Comparison of ENCODE assay signal across 8 cellular contexts in the genomic region with DNA sequence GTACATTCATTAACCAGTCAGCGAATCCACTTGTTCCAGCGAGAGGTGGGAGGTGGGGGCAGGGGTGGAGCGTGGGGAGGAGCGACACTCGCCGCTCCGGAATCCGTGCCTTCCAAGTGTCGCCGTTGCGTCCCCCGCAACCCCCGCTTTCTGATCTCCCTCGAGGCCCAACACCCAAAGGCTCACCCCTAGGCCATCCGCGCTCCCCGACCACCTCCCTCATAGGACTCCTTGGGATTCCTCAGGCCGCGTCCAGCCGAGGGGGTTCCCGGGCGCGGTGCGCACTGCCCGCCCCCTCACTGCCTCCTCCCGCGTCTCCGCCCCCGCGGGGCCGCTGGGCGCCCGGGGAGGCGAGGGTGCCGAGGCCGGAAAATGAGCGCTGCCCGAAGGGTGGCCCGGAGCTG.
DNase-seq lines count a peak whose midpoint lies in the region; ATAC-seq lines count a peak whose summit lies in the region.

No MANE protein-coding gene starts in this region.

- H3K4ac ChIP-seq in mesendoderm (ENCODE audit: low read depth, low read length): no peak overlapping the region

- intact Hi-C loops in activated naive CD4-positive, alpha-beta T cell treated with anti-CD3 and anti-CD28 coated beads for 36 hours (cut with micrococcal nuclease): no loop called here
- intact Hi-C loops in aorta (cut with DNase I): no loop called here

- no peak overlapping the region for H3K23ac ChIP-seq in mesendoderm (ENCODE audit: low read length)

- no peak overlapping the region for H2AK5ac ChIP-seq in mesendoderm (ENCODE audit: low read length)

- no peak overlapping the region for H3K18ac ChIP-seq in mesendoderm (ENCODE audit: low read length)

- H2BK5ac ChIP-seq in mesendoderm (ENCODE audit: low read length): no peak overlapping the region

- peaks cover 3% of the 10 kb centered on the region for H3K9me3 ChIP-seq in aorta (ENCODE audit: control insufficient read depth, low read length)

- peaks cover 9% of the 10 kb centered on the region for H3K4me1 Mint-ChIP-seq in activated naive CD4-positive, alpha-beta T cell treated with anti-CD3 and anti-CD28 coated beads for 36 hours (ENCODE audit: low read depth)
- H3K4me1 Mint-ChIP-seq in central memory CD8-positive, alpha-beta T cell: no peaks in the 10 kb centered on the region

- H3K79me1 ChIP-seq in mesendoderm (ENCODE audit: low read length): no peaks in the 10 kb centered on the region

- peak; percentile 13 for ATAC-seq in central memory CD8-positive, alpha-beta T cell (replicated peaks; ENCODE audit: extremely low read depth, poor library complexity, severe bottlenecking)
- peak; percentile 53 for ATAC-seq in aorta (ENCODE audit: low FRiP score)
- ATAC-seq in HG02588 (IDR thresholded peaks at IDR 0.05; ENCODE audit: unreplicated experiment): no peak

- H3K9me3 Mint-ChIP-seq in activated naive CD4-positive, alpha-beta T cell treated with anti-CD3 and anti-CD28 coated beads for 36 hours: peaks cover 15% of the 10 kb centered on the region
- H3K9me3 Mint-ChIP-seq in central memory CD8-positive, alpha-beta T cell: peaks cover 12% of the 10 kb centered on the region

- no CpG with 5 or more reads among the region's 39 CpGs for WGBS in mesendoderm (ENCODE audit: extremely low coverage, insufficient coverage, low lambda C conversion rate)
- WGBS in aorta, 2 donors: 0 to 1% methylated on average over 33 to 39 of the region's 39 CpGs

- H3K79me2 ChIP-seq in mesendoderm (ENCODE audit: control insufficient read depth, insufficient read depth, low read length): no peaks in the 10 kb centered on the region

- peak overlapping the region; percentile 16 for H3K4me3 ChIP-seq in mesendoderm (ENCODE audit: low read length)
- H3K4me3 ChIP-seq in aorta (ENCODE audit: low read length in 2 of 2): peak overlapping the region in 1 of 2 donors; percentile 22

- no peak overlapping the region for H4K8ac ChIP-seq in mesendoderm (ENCODE audit: low read depth, low read length)

- H3K56ac ChIP-seq in mesendoderm (ENCODE audit: low read length): peak overlapping the region; percentile 65

- peak overlapping the region; percentile 87 for H3K4me2 ChIP-seq in mesendoderm (ENCODE audit: low read length)

- H3K27me3 ChIP-seq in mesendoderm (ENCODE audit: insufficient read depth, low read length, poor library complexity) (peaks cover 6% of the 10 kb centered on the region), aorta (ENCODE audit: control insufficient read depth in 1 of 2, insufficient read depth in 2 of 2, low read length in 1 of 2) (no peaks in the 10 kb centered on the region)

- H3K36me3 Mint-ChIP-seq in activated naive CD4-positive, alpha-beta T cell treated with anti-CD3 and anti-CD28 coated beads for 36 hours (ENCODE audit: low read depth): peaks cover 4% of the 10 kb centered on the region
- H3K36me3 Mint-ChIP-seq in central memory CD8-positive, alpha-beta T cell (ENCODE audit: insufficient read depth): peaks cover 2% of the 10 kb centered on the region

- CTCF ChIA-PET in activated naive CD4-positive, alpha-beta T cell treated with anti-CD3 and anti-CD28 coated beads for 36 hours (lab: Charles Lee): no interaction called here

- H3K4me1 ChIP-seq in mesendoderm (ENCODE audit: control insufficient read depth, low read depth, low read length) (no peaks in the 10 kb centered on the region), aorta (ENCODE audit: control insufficient read depth in 1 of 2, insufficient read depth in 2 of 2, low read length in 2 of 2) (no peaks in the 10 kb centered on the region)

- no peak overlapping the region for H4K5ac ChIP-seq in mesendoderm (ENCODE audit: low read length)

- DNase-seq in activated naive CD4-positive, alpha-beta T cell treated with anti-CD3 and anti-CD28 coated beads for 36 hours: no peak
- no peak for DNase-seq in activated naive CD4-positive, alpha-beta T cell treated with Interleukin-2 at 50 U/mL for 16 hours
- DNase-seq in central memory CD8-positive, alpha-beta T cell (ENCODE audit: low spot score in 2 of 2): no peak
- no peak for DNase-seq in mesendoderm
- no peak for DNase-seq in aorta
- DNase-seq in NCI-H524 (lab: John Stamatoyannopoulos, UW): no peak
- no peak for DNase-seq in SHP77 treated with DMSO at 0.1 percent for 48 hours (lab: John Stamatoyannopoulos, UW)

- peak overlapping the region; percentile 52 for H3K4me3 Mint-ChIP-seq in activated naive CD4-positive, alpha-beta T cell treated with anti-CD3 and anti-CD28 coated beads for 36 hours
- H3K4me3 Mint-ChIP-seq in central memory CD8-positive, alpha-beta T cell: peak overlapping the region; percentile 40

- no peak overlapping the region for H3K27ac Mint-ChIP-seq in activated naive CD4-positive, alpha-beta T cell treated with anti-CD3 and anti-CD28 coated beads for 36 hours
- H3K27ac Mint-ChIP-seq in central memory CD8-positive, alpha-beta T cell (ENCODE audit: low read depth): no peak overlapping the region

- H3K27ac ChIP-seq in mesendoderm (ENCODE audit: low read depth, low read length): no peak overlapping the region
- no peak overlapping the region for H3K27ac ChIP-seq in aorta (ENCODE audit: low read depth in 1 of 2, low read length in 2 of 2)

- H2BK15ac ChIP-seq in mesendoderm (replicated peaks; ENCODE audit: low read depth): no peak overlapping the region

- H3K36me3 ChIP-seq in mesendoderm (ENCODE audit: control insufficient read depth, insufficient read depth, low read length) (no peaks in the 10 kb centered on the region), aorta (ENCODE audit: control insufficient read depth in 1 of 2, insufficient read depth in 2 of 2, low read length in 1 of 2) (no peaks in the 10 kb centered on the region)

- no peak overlapping the region for H2BK120ac ChIP-seq in mesendoderm (ENCODE audit: low read depth, low read length)

- peaks cover 63% of the 10 kb centered on the region for H3K27me3 Mint-ChIP-seq in activated naive CD4-positive, alpha-beta T cell treated with anti-CD3 and anti-CD28 coated beads for 36 hours (ENCODE audit: low read depth)
- H3K27me3 Mint-ChIP-seq in central memory CD8-positive, alpha-beta T cell: peaks cover 81% of the 10 kb centered on the region

- peak overlapping the region; percentile 59 for H3K9ac ChIP-seq in mesendoderm (ENCODE audit: low read length)
